ENCODE assay signal across 19 cellular contexts in genomic region chrX:135433531-135434257, GRCh38. TPM values are rescaled to one million over a fixed set of nuclear protein-coding genes. Genes with fewer than 3 reads are reported as not detected.
"Had no signal": no experiment of that assay in that cellular context is flagged by ENCODE, and none has a peak within 500 bp of the region (broad histone marks: within the 10 kb centered on the region; RNA-seq: fewer than 3 reads in every experiment).

No MANE protein-coding gene starts in this region.

- DNase-seq: cerebellar nuclear complex; dermis blood vessel endothelial cell; effector CD4-positive, alpha-beta T cell; effector memory CD4-positive, alpha-beta T cell; foreskin keratinocyte; glutamatergic neuron; heart right ventricle; hippocampal formation; left cardiac atrium; lower lobe of right lung; mesenchymal stem cell; mucosa of descending colon had no signal

- H3K27ac ChIP-seq: coronary artery, dorsolateral prefrontal cortex, esophagus muscularis mucosa, foreskin keratinocyte, gastroesophageal sphincter, heart right ventricle, left lung, lower lobe of right lung had no signal

- H3K4me3 Mint-ChIP-seq: mesothelial cell of epicardium had no signal

- H3K27ac Mint-ChIP-seq: mesothelial cell of epicardium had no signal

- H3K4me1 ChIP-seq: esophagus muscularis mucosa, foreskin keratinocyte, gastroesophageal sphincter, heart right ventricle, left lung, lower lobe of right lung had no signal

- H3K36me3 Mint-ChIP-seq: mesothelial cell of epicardium had no signal

- H3K4me3 ChIP-seq: coronary artery, esophagus muscularis mucosa, gastroesophageal sphincter, heart right ventricle, left lung, lower lobe of right lung, mucosa of descending colon had no signal

- H3K36me3 ChIP-seq: esophagus muscularis mucosa, gastroesophageal sphincter, heart right ventricle, left lung, lower lobe of right lung had no signal

- ATAC-seq: foreskin keratinocyte, gastroesophageal sphincter, left cardiac atrium, left lung, mucosa of descending colon had no signal

- H3K27me3 ChIP-seq: esophagus muscularis mucosa, foreskin keratinocyte had no signal

- H3K4me1 Mint-ChIP-seq: mesothelial cell of epicardium had no signal

- H3K9me3 ChIP-seq: esophagus muscularis mucosa, gastroesophageal sphincter, left lung, lower lobe of right lung, mucosa of descending colon had no signal

RNA-seq across cellular contexts. Expression of gene SMIM10L2A, which starts 11.9 kb away (rescaled TPM):
- total RNA-seq: fibroblast of villous mesenchyme had no signal
